10 cellular contexts compared by ENCODE assay signal in the genomic region with DNA sequence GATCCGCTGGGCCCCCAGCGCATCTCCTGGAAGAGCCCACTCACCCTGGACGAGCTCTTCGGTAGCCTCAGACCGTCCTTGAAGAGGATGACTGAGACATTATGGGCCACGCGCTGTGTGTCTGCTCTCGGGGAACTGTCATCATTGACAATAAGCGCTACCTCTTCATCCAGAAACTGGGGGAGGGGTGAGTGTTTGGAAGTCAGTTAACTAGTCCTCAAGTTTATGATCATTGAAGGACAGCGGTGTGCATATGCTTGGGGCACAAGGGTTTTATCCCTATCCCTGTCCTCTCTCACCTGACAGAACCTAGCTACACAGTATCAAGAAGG. TPM values are rescaled to one million over a fixed set of nuclear protein-coding genes. Genes with fewer than 3 reads are reported as not detected.
DNase-seq lines count a peak whose midpoint lies in the region; ATAC-seq and TF ChIP-seq lines count a peak whose summit lies in the region.
"Had no signal": no experiment of that assay in that cellular context is flagged by ENCODE, and none has a peak within 500 bp of the region (broad histone marks: within the 10 kb centered on the region; RNA-seq: fewer than 3 reads in every experiment).

No MANE protein-coding gene starts in this region.

- H3K4me3 ChIP-seq in foreskin fibroblast (ENCODE audit: low read depth in 1 of 2, low read length in 2 of 2): peak overlapping the region; percentile 82 to 88
- peak overlapping the region; percentile 65 to 98 (median 82) for H3K4me3 ChIP-seq in gastrocnemius medialis

- peak; percentile 1 for ATAC-seq in GM21515 (IDR thresholded peaks at IDR 0.05; ENCODE audit: unreplicated experiment)
- ATAC-seq in T-helper 17 cell: no peak
- peak; percentile 1 to 2 for ATAC-seq in gastrocnemius medialis

- TF ChIP-seq CTCF in foreskin fibroblast (IDR thresholded peaks at IDR 0.05; ENCODE audit: low read depth, low read length): no peak
- no peak for TF ChIP-seq CTCF in gastrocnemius medialis (IDR thresholded peaks at IDR 0.05 in 4 of 5, conservative IDR thresholded peaks at IDR 0.05 in 1 of 5)

- peak overlapping the region; percentile 83 to 99 (median 96) for H3K27ac ChIP-seq in gastrocnemius medialis

- intact Hi-C loops in gastrocnemius medialis (cut with DNase I; ENCODE audit: low total_unique reads): loop anchor here (1.0 to 5.0 kb wide), 3 partner anchors 17 to 351 kb away; a partner anchor contains a TSS

- H3K27me3 Mint-ChIP-seq in T-helper 17 cell: no peaks in the 10 kb centered on the region

- H3K4me3 Mint-ChIP-seq in T-helper 17 cell: peak overlapping the region; percentile 93

- H3K36me3 ChIP-seq in gastrocnemius medialis: peaks cover 0 to 25% of the 10 kb centered on the region in 2 donors

- no peak for DNase-seq in T-helper 17 cell
- no peak for DNase-seq in foreskin fibroblast
- DNase-seq in gastrocnemius medialis: no peak
- no peak for DNase-seq in T1000 (lab: John Stamatoyannopoulos, UW)
- DNase-seq in stimulated activated CD4-positive, alpha-beta T cell treated with anti-CD3 and anti-CD28 coated beads, Interleukin-1b, Interleukin-23, amount 100 ng/mL, for 48 hours: no peak
- DNase-seq in SHP77 (lab: John Stamatoyannopoulos, UW): no peak
- no peak for DNase-seq in C1 segment of cervical spinal cord (lab: John Stamatoyannopoulos, UW)

- no peak for TF ChIP-seq POLR2A in gastrocnemius medialis (IDR thresholded peaks at IDR 0.05)

- peaks cover 4% of the 10 kb centered on the region for H3K36me3 Mint-ChIP-seq in T-helper 17 cell (ENCODE audit: low read depth)

- peaks cover 48 to 52% of the 10 kb centered on the region in 2 donors for H3K4me1 ChIP-seq in gastrocnemius medialis

- peak overlapping the region; percentile 98 for H3K27ac Mint-ChIP-seq in T-helper 17 cell

- H3K27me3 ChIP-seq in gastrocnemius medialis: no peaks in the 10 kb centered on the region

- H3K9me3 ChIP-seq in T-helper 17 cell (ENCODE audit: control insufficient read depth, low read length, poor library complexity, severe bottlenecking): no peaks in the 10 kb centered on the region
- no peaks in the 10 kb centered on the region for H3K9me3 ChIP-seq in gastrocnemius medialis

- in situ Hi-C loops in gastrocnemius medialis (cut with MboI; ENCODE audit: low sequenced_read_pairs in 4 of 4): no loop called here

- H3K4me1 Mint-ChIP-seq in T-helper 17 cell: peaks cover 56% of the 10 kb centered on the region

RNA-seq across cellular contexts. Expression of a gene that starts 0.6 kb away (rescaled TPM):
- total RNA-seq in T-helper 17 cell (10 to 100 TPM; 11.9 to 17.2 TPM), gastrocnemius medialis (10 to 100 TPM in 3 of 4 donors, 1 to 10 TPM in 1; 4.4 to 19.3 (median 14.2) TPM)

RNA-seq across cellular contexts. Expression of a gene that starts 0.6 kb away (rescaled TPM):
- total RNA-seq in T-helper 17 cell (1 to 10 TPM in 1 of 2 donors, under 1 TPM in 1; 0.94 to 3.1 TPM), gastrocnemius medialis (1 to 10 TPM; 1.0 to 3.6 (median 1.3) TPM)

RNA-seq across cellular contexts. Expression of a gene that starts 7.2 kb away (rescaled TPM):
- total RNA-seq in T-helper 17 cell: not detected
- total RNA-seq in gastrocnemius medialis: not detected
- total RNA-seq: NCI-H460, pulmonary artery endothelial cell had no signal

RNA-seq across cellular contexts. Expression of a gene that starts 7.9 kb away (rescaled TPM):
- total RNA-seq in T-helper 17 cell (100 to 1,000 TPM; 107 to 184 TPM), gastrocnemius medialis (100 to 1,000 TPM; 351 to 797 (median 386) TPM)

RNA-seq across cellular contexts. Expression of a gene that starts 16.3 kb away (rescaled TPM):
- total RNA-seq in T-helper 17 cell (10 to 100 TPM; 92.5 to 93.5 TPM), gastrocnemius medialis (10 to 100 TPM; 13.0 to 23.0 (median 19.1) TPM)
